ENCODE assay signal across 8 cellular contexts in genomic region chr14:89040438-89041244, GRCh38.
A peak's percentile ranks its signal among the peaks of the same experiment; 100 is the strongest.
DNase-seq lines count a peak whose midpoint lies in the region; ATAC-seq and TF ChIP-seq lines count a peak whose summit lies in the region.

No MANE protein-coding gene starts in this region.

- peak; percentile 94 for TF ChIP-seq CTCF in AG04449 (IDR thresholded peaks at IDR 0.05; ENCODE audit: insufficient read depth, low read length, missing control alignments)

- H3K4me3 ChIP-seq in AG04449 (ENCODE audit: low read depth, low read length) = peak overlapping the region; percentile 58

- ATAC-seq in GM18907 (IDR thresholded peaks at IDR 0.05; ENCODE audit: unreplicated experiment) (peak; percentile 82), HG03571 (IDR thresholded peaks at IDR 0.05; ENCODE audit: unreplicated experiment) (peak; percentile 82)

- CTCF ChIA-PET in AG04449 (lab: Yijun Ruan, JAX) = interaction anchor here (0.6 to 4.9 kb wide), 47 partner anchors 9 to 933 kb away, joined by 3 to 62 read pairs (median 3); no protein-coding TSS in a partner anchor

- POLR2A ChIA-PET in AG04449 (lab: Yijun Ruan, JAX) = interaction anchor here (0.6 to 0.7 kb wide), 2 partner anchors 197 to 388 kb away, joined by 3 read pairs; no protein-coding TSS in a partner anchor

- peak; percentile 54 for DNase-seq in AG04449 (ENCODE audit: low read depth, low spot score)
- peak; percentile 78 for DNase-seq in NCI-H82 (lab: John Stamatoyannopoulos, UW)
- DNase-seq in activated CD8-positive, alpha-beta memory T cell treated with anti-CD3 and anti-CD28 coated beads for 24 hours = peak; percentile 97
- peak; percentile 70 for DNase-seq in effector CD8-positive, alpha-beta T cell (lab: John Stamatoyannopoulos, UW)
- DNase-seq in medulla oblongata (ENCODE audit: extremely low spot score) = peak; percentile 92
- peak; percentile 71 to 85 (median 76) for DNase-seq in stimulated activated CD4-positive, alpha-beta T cell treated with anti-CD3 and anti-CD28 coated beads, TNF-alpha, amount 100 ng/mL, for 48 hours (ENCODE audit: low read depth in 3 of 3)

Comparison
In these comparisons a context has a peak if more than half of its experiments do, and no peak if none do; other contexts are left out.
1. Peak in every context shown above with its lines: DNase-seq, ATAC-seq and H3K4me3 ChIP-seq.